ENCODE assay signal across 8 cellular contexts in the genomic region with DNA sequence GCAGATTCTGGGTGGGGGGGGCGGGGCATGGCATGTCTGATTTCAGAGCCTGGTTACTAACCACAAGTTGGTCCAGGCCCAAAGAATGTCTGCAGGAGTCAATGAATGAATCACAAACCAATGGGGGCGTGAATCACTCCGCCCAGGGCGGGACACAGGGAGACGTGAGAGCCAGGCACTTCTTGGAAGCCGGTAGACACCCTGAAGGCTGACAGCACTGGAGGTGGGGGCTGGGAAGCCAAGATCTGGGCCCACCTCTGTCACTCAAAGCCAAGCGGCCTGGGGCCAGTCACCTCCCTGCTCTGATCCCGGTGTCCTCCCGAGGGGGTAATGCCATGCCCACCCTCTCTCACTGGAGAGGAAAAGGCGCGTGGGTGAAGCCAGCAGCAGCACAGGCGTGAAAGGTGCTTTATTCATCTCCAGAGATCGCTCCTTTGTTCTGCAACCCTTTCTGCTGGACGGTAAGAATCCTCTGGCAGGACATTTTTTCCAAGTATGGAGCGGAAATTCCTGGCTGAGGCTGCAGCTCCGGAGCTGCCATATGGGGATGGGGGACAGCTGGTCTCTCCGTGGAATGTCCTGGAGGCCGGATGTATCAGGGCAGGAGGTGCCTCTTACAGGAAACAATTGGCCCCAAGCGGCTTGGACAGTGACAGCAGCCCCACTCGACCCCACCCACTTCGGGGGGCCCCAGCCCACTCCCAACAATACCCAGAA.
DNase-seq lines count a peak whose midpoint lies in the region; ATAC-seq, FAIRE-seq and TF ChIP-seq lines count a peak whose summit lies in the region.

No MANE protein-coding gene starts in this region.

- no peak overlapping the region for H3K27ac ChIP-seq in foreskin keratinocyte

- peaks cover 16% of the 10 kb centered on the region for H3K4me1 ChIP-seq in foreskin keratinocyte

- no peak for TF ChIP-seq CTCF in foreskin keratinocyte (conservative IDR thresholded peaks at IDR 0.05)
- no peak for TF ChIP-seq CTCF in retinal pigment epithelial cell (conservative IDR thresholded peaks at IDR 0.05; ENCODE audit: low read depth, low read length)

- ATAC-seq in foreskin keratinocyte (peak; percentile 96), GM19035 (IDR thresholded peaks at IDR 0.05; ENCODE audit: unreplicated experiment) (no peak)

- no peaks in the 10 kb centered on the region for H3K27me3 ChIP-seq in foreskin keratinocyte

- no peak for FAIRE-seq in H54 (lab: Jason Lieb, UNC)

- DNase-seq in H54 (ENCODE audit: insufficient read length, low spot score) (peak; percentile 86), SW480 (ENCODE audit: low spot score) (peak; percentile 79), foreskin keratinocyte (peak; percentile 87 to 94), retinal pigment epithelial cell (ENCODE audit: low read depth) (peak; percentile 96), DMS153 treated with DMSO at 0.1 percent for 48 hours (lab: John Stamatoyannopoulos, UW; ENCODE audit: unreplicated experiment) (no peak), SHP77 treated with DMSO at 0.1 percent for 48 hours (lab: John Stamatoyannopoulos, UW) (no peak), GM19240 (ENCODE audit: insufficient read length, low spot score) (no peak)

- peak; percentile 38; the same call in 1 of the 2 replicates for TF ChIP-seq POLR2A in H54 (IDR thresholded peaks at IDR 0.05; ENCODE audit: low read depth, low read length)

- peak overlapping the region; percentile 20 for H3K4me3 ChIP-seq in retinal pigment epithelial cell (ENCODE audit: low read length)

Comparison
In these comparisons a context has a peak if more than half of its experiments do, and no peak if none do; other contexts are left out.
1. DNase-seq: peak in H54 (single experiment), SW480 (single experiment), foreskin keratinocyte (2 of 2) and retinal pigment epithelial cell (single experiment); none in DMS153 treated with DMSO at 0.1 percent for 48 hours (single experiment), SHP77 treated with DMSO at 0.1 percent for 48 hours (single experiment) and GM19240 (single experiment).